In genomic region chr3:158109295-158109803, GRCh38 we compare ENCODE assay signal across 8 cellular contexts. TPM values are rescaled to one million over a fixed set of nuclear protein-coding genes. Genes with fewer than 3 reads are reported as not detected.
DNase-seq lines count a peak whose midpoint lies in the region; ATAC-seq and TF ChIP-seq lines count a peak whose summit lies in the region.

No MANE protein-coding gene starts in this region.

- no peaks in the 10 kb centered on the region for H3F3A ChIP-seq in smooth muscle cell (ENCODE audit: low read depth)

- H3K79me2 ChIP-seq in smooth muscle cell (ENCODE audit: low read depth) = peaks cover 30% of the 10 kb centered on the region

- CTCF ChIA-PET in AG04449 (lab: Yijun Ruan, JAX) = interaction anchor here (0.6 to 5.0 kb wide), 7 partner anchors 10 to 423 kb away, joined by 3 to 17 read pairs (median 4); no protein-coding TSS in a partner anchor

- H3K4me1 ChIP-seq in foreskin keratinocyte = no peaks in the 10 kb centered on the region
- peaks cover 12% of the 10 kb centered on the region for H3K4me1 ChIP-seq in smooth muscle cell (ENCODE audit: low read depth)

- peak; percentile 6 for ATAC-seq in GM21367 (IDR thresholded peaks at IDR 0.05; ENCODE audit: unreplicated experiment)
- ATAC-seq in foreskin keratinocyte = no peak
- ATAC-seq in HG03045 (IDR thresholded peaks at IDR 0.05; ENCODE audit: unreplicated experiment) = no peak

- H3K9me3 ChIP-seq in smooth muscle cell (replicated peaks; ENCODE audit: low read depth) = no peaks in the 10 kb centered on the region

- DNase-seq in AG04449 (ENCODE audit: low read depth, low spot score) (no peak), SHP77 treated with DMSO at 0.1 percent for 48 hours (lab: John Stamatoyannopoulos, UW) (peak; percentile 19), foreskin keratinocyte (no peak), smooth muscle cell (lab: John Stamatoyannopoulos, UW; ENCODE audit: unreplicated experiment) (no peak), G401 (ENCODE audit: low spot score) (no peak)
- DNase-seq in effector CD8-positive, alpha-beta T cell (lab: John Stamatoyannopoulos, UW) = no peak

- no peak for TF ChIP-seq CTCF in AG04449 (IDR thresholded peaks at IDR 0.05; ENCODE audit: insufficient read depth, low read length, missing control alignments)
- no peak for TF ChIP-seq CTCF in foreskin keratinocyte (conservative IDR thresholded peaks at IDR 0.05)
- no peak for TF ChIP-seq CTCF in smooth muscle cell (IDR thresholded peaks at IDR 0.05; ENCODE audit: borderline replicate concordance, insufficient read depth, poor library complexity, severe bottlenecking)

- H3K36me3 ChIP-seq in smooth muscle cell (ENCODE audit: low read depth) = no peaks in the 10 kb centered on the region

- WGBS in smooth muscle cell (ENCODE audit: low lambda C conversion rate) = 4% methylated on average over 9 of the region's 9 CpGs

- H3K4me3 ChIP-seq in AG04449 (ENCODE audit: low read depth, low read length) (peak overlapping the region; percentile 92), smooth muscle cell (peak overlapping the region; percentile 84)

- no peaks in the 10 kb centered on the region for H4K20me1 ChIP-seq in smooth muscle cell (ENCODE audit: low read depth)

- H3K27ac ChIP-seq in foreskin keratinocyte (peak overlapping the region; percentile 73), smooth muscle cell (ENCODE audit: low read depth) (peak overlapping the region; percentile 78)

- H3K27me3 ChIP-seq in foreskin keratinocyte = peaks cover 50% of the 10 kb centered on the region
- H3K27me3 ChIP-seq in smooth muscle cell (ENCODE audit: low read depth) = peaks cover 49% of the 10 kb centered on the region

- in situ Hi-C loops in G401 (cut with HindIII; ENCODE audit: low sequenced_read_pairs) = no loop called here

- peak overlapping the region; percentile 88 for H3K9ac ChIP-seq in smooth muscle cell (ENCODE audit: low read depth)

- POLR2A ChIA-PET in AG04449 (lab: Yijun Ruan, JAX) = interaction anchor here (0.6 to 1.2 kb wide), 3 partner anchors 116 to 489 kb away, joined by 3 to 4 read pairs (median 3); partner anchors contain the start of gene MLF1

- H3K4me2 ChIP-seq in smooth muscle cell = peak overlapping the region; percentile 92

- H2AFZ ChIP-seq in smooth muscle cell (ENCODE audit: low read depth) = peak overlapping the region; percentile 96

RNA-seq across cellular contexts. Expression of gene RSRC1, which starts 0.5 kb away (rescaled TPM):
- 33.5 and 38.1 TPM in 2 replicates for total RNA-seq in foreskin keratinocyte
- 11.4 and 12.8 TPM in 2 replicates for polyA plus RNA-seq in foreskin keratinocyte
- 43.9 and 45.1 TPM in 2 replicates for total RNA-seq in smooth muscle cell
- 18.5 and 23.8 TPM in 2 replicates for polyA plus RNA-seq in smooth muscle cell
- total RNA-seq in G401 (2014; rRNA removed; shearing (Covaris generic)) = 34.1 and 41.9 TPM in 2 replicates

RNA-seq across cellular contexts. Expression of gene SHOX2, which starts 3.1 kb away (rescaled TPM):
- not detected in 2 replicates for total RNA-seq in foreskin keratinocyte
- polyA plus RNA-seq in foreskin keratinocyte = not detected in 2 replicates
- total RNA-seq in smooth muscle cell = 1.2 and 1.4 TPM in 2 replicates
- polyA plus RNA-seq in smooth muscle cell = 1.6 and 3.1 TPM in 2 replicates
- 13.9 and 16.9 TPM in 2 replicates for total RNA-seq in G401 (2014; rRNA removed; shearing (Covaris generic))
